ENCODE assay signal across 16 cellular contexts in genomic region chr1:171081994-171082295, GRCh38. TPM values are rescaled to one million over a fixed set of nuclear protein-coding genes. Genes with fewer than 3 reads are reported as not detected.
DNase-seq lines count a peak whose midpoint lies in the region; ATAC-seq, FAIRE-seq and TF ChIP-seq lines count a peak whose summit lies in the region.
"Had no signal": no experiment of that assay in that cellular context is flagged by ENCODE, and none has a peak within 500 bp of the region (broad histone marks: within the 10 kb centered on the region; RNA-seq: fewer than 3 reads in every experiment).

No MANE protein-coding gene starts in this region.

- no peak for FAIRE-seq in RCC 7860 (lab: Jason Lieb, UNC)
- FAIRE-seq: K562 had no signal

- DNase-seq in cardiac muscle cell (ENCODE audit: low read depth in 1 of 2, low spot score in 1 of 2) (no peak), left cardiac atrium (no peak), globus pallidus (ENCODE audit: low spot score) (peak; percentile 50), osteoblast (ENCODE audit: insufficient read length, low spot score, missing footprints) (no peak), uterus (no peak), RCC 7860 (ENCODE audit: low spot score) (no peak), T-helper 9 cell (no peak)
- no peak for DNase-seq in activated T-cell treated with anti-CD3 and anti-CD28 coated beads, Interleukin-2, amount 50 U/mL, for 72 hours
- DNase-seq: activated CD4-positive, alpha-beta T cell treated with anti-CD3 and anti-CD28 coated beads for 48 hours; CD4-positive, alpha-beta T cell; NCI-H748 treated with DMSO at 0.1 percent for 48 hours had no signal

- TF ChIP-seq CTCF in cardiac muscle cell (IDR thresholded peaks at IDR 0.05; ENCODE audit: low read depth, low read length), result no peak
- no peak for TF ChIP-seq CTCF in osteoblast (IDR thresholded peaks at IDR 0.05; ENCODE audit: extremely low read depth, low read depth, low read length)
- no peak for TF ChIP-seq CTCF in uterus (IDR thresholded peaks at IDR 0.05)

- TF ChIP-seq POLR2A in uterus (IDR thresholded peaks at IDR 0.05), result no peak

- H3K9me3 ChIP-seq in cardiac muscle cell (ENCODE audit: low read depth) (no peaks in the 10 kb centered on the region), osteoblast (ENCODE audit: low read depth, low read length) (no peaks in the 10 kb centered on the region), uterus (no peaks in the 10 kb centered on the region)

- H2AFZ ChIP-seq in osteoblast (ENCODE audit: low read length), result peak overlapping the region; percentile 72

- H3K36me3 ChIP-seq in cardiac muscle cell (no peaks in the 10 kb centered on the region), osteoblast (ENCODE audit: insufficient read depth, low read length) (no peaks in the 10 kb centered on the region), uterus (no peaks in the 10 kb centered on the region)

- H3K9me3 Mint-ChIP-seq in activated T-cell treated with anti-CD3 and anti-CD28 coated beads, Interleukin-2, amount 50 U/mL, for 72 hours, result peaks cover 0 to 1% of the 10 kb centered on the region in 2 donors
- H3K9me3 Mint-ChIP-seq: activated naive CD4-positive, alpha-beta T cell treated with anti-CD3 and anti-CD28 coated beads, Interleukin-2, amount 50 U/mL, for 24 hours; CD4-positive, alpha-beta T cell; HFFc6 had no signal

- no peaks in the 10 kb centered on the region for H3K36me3 Mint-ChIP-seq in activated T-cell treated with anti-CD3 and anti-CD28 coated beads, Interleukin-2, amount 50 U/mL, for 72 hours (ENCODE audit: insufficient read depth in 2 of 2)
- H3K36me3 Mint-ChIP-seq: activated naive CD4-positive, alpha-beta T cell treated with anti-CD3 and anti-CD28 coated beads, Interleukin-2, amount 50 U/mL, for 24 hours had no signal

- H3K4me1 ChIP-seq in cardiac muscle cell (ENCODE audit: low read depth), result peaks cover 9% of the 10 kb centered on the region
- no peaks in the 10 kb centered on the region for H3K4me1 ChIP-seq in osteoblast (ENCODE audit: insufficient read depth, low read length)
- H3K4me1 ChIP-seq in uterus, result peaks cover 0 to 7% of the 10 kb centered on the region in 2 donors

- no peaks in the 10 kb centered on the region for H3K27me3 Mint-ChIP-seq in activated T-cell treated with anti-CD3 and anti-CD28 coated beads, Interleukin-2, amount 50 U/mL, for 72 hours (ENCODE audit: low read depth)

- no peak overlapping the region for H3K4me3 Mint-ChIP-seq in activated T-cell treated with anti-CD3 and anti-CD28 coated beads, Interleukin-2, amount 50 U/mL, for 72 hours
- H3K4me3 Mint-ChIP-seq: activated naive CD4-positive, alpha-beta T cell treated with anti-CD3 and anti-CD28 coated beads, Interleukin-2, amount 50 U/mL, for 24 hours; CD4-positive, alpha-beta T cell; HFFc6 had no signal

- H3K27ac Mint-ChIP-seq in activated T-cell treated with anti-CD3 and anti-CD28 coated beads, Interleukin-2, amount 50 U/mL, for 72 hours, result no peak overlapping the region
- H3K27ac Mint-ChIP-seq: activated naive CD4-positive, alpha-beta T cell treated with anti-CD3 and anti-CD28 coated beads, Interleukin-2, amount 50 U/mL, for 24 hours; CD4-positive, alpha-beta T cell; HFFc6 had no signal

- H3K4me2 ChIP-seq in osteoblast (ENCODE audit: insufficient read depth, low read length), result no peak overlapping the region

- H3K27ac ChIP-seq in cardiac muscle cell (peak overlapping the region; percentile 41), osteoblast (ENCODE audit: low read depth, low read length) (no peak overlapping the region), uterus (peak overlapping the region; percentile 15 to 39)

- no peaks in the 10 kb centered on the region for H3K4me1 Mint-ChIP-seq in activated T-cell treated with anti-CD3 and anti-CD28 coated beads, Interleukin-2, amount 50 U/mL, for 72 hours (ENCODE audit: low read depth)
- H3K4me1 Mint-ChIP-seq: activated naive CD4-positive, alpha-beta T cell treated with anti-CD3 and anti-CD28 coated beads, Interleukin-2, amount 50 U/mL, for 24 hours had no signal

- ATAC-seq in left cardiac atrium, result no peak
- ATAC-seq in activated T-cell treated with anti-CD3 and anti-CD28 coated beads, Interleukin-2, amount 50 U/mL, for 72 hours (replicated peaks in 1 of 2), result no peak
- ATAC-seq: K562, Panc1 had no signal

- no peaks in the 10 kb centered on the region for H4K20me1 ChIP-seq in osteoblast (ENCODE audit: insufficient read depth, low read length)

- H3K79me2 ChIP-seq in osteoblast (ENCODE audit: insufficient read depth, low read length), result no peaks in the 10 kb centered on the region

- intact Hi-C loops in left cardiac atrium (cut with DNase I), result loop anchor here (2.0 to 10.0 kb wide), 3 partner anchors 107 to 145 kb away; no protein-coding TSS in a partner anchor
- intact Hi-C loops in uterus (cut with DNase I; ENCODE audit: low total_unique reads), result no loop called here

- no peak overlapping the region for H3K4me3 ChIP-seq in cardiac muscle cell
- H3K4me3 ChIP-seq in osteoblast (ENCODE audit: insufficient read depth, low read length), result no peak overlapping the region
- H3K4me3 ChIP-seq in uterus, result no peak overlapping the region
- H3K4me3 ChIP-seq: K562 had no signal

- H3K27me3 ChIP-seq in cardiac muscle cell, result no peaks in the 10 kb centered on the region
- no peaks in the 10 kb centered on the region for H3K27me3 ChIP-seq in osteoblast (ENCODE audit: insufficient read depth, low read length)
- no peaks in the 10 kb centered on the region for H3K27me3 ChIP-seq in uterus

RNA-seq across cellular contexts. Expression of gene FMO3, which starts 8.8 kb away (rescaled TPM):
- total RNA-seq in cardiac muscle cell (not detected in 2 replicates), left cardiac atrium (1 to 10 TPM; 1.4 to 1.7 TPM), osteoblast (44.5 and 63.9 TPM in 2 replicates), uterus (10 to 100 TPM in 1 of 4 donors, 1 to 10 TPM in 1, under 1 TPM in 2; 0.14 to 30.9 (median 1.1) TPM)
- not detected in 2 replicates for polyA plus RNA-seq in cardiac muscle cell
- not detected for total RNA-seq in activated T-cell treated with anti-CD3 and anti-CD28 coated beads, Interleukin-2, amount 50 U/mL, for 72 hours
- total RNA-seq: CD4-positive, alpha-beta T cell; glomerular endothelial cell; K562 had no signal
- polyA plus RNA-seq: K562 had no signal
